ENCODE assay signal across 1 cellular context in genomic region chr11:95089620-95090542, GRCh38.
A peak's percentile ranks its signal among the peaks of the same experiment; 100 is the strongest.
TF ChIP-seq lines count a peak whose summit lies in the region.

TSS of gene ENDOD1 (plus strand) at chr11:95089846. CDS start at chr11:95089928, 82 bp downstream.

TF ChIP-seq in HepG2, 621 proteins besides CTCF, POLR2A, EP300 and RAD21 (continued from another document and continues in another):
- TF ChIP-seq TFE3 (CRISPR knock-in tag; IDR thresholded peaks at IDR 0.05), result no peak
- TF ChIP-seq SMC3 (IDR thresholded peaks at IDR 0.05; ENCODE audit: low read length), result no peak
- TF ChIP-seq FOXJ3 (CRISPR knock-in tag; IDR thresholded peaks at IDR 0.05; ENCODE audit: borderline replicate concordance), result no peak
- TF ChIP-seq TBX3 (IDR thresholded peaks at IDR 0.05; ENCODE audit: borderline replicate concordance), result no peak
- TF ChIP-seq NKX3-1 (CRISPR knock-in tag; IDR thresholded peaks at IDR 0.05), result no peak
- no peak for TF ChIP-seq ZNF577 (CRISPR knock-in tag; IDR thresholded peaks at IDR 0.05; ENCODE audit: borderline replicate concordance, low read depth)
- TF ChIP-seq FOXK1 (CRISPR knock-in tag; IDR thresholded peaks at IDR 0.05; ENCODE audit: borderline replicate concordance, low read depth), result no peak
- TF ChIP-seq ZFP36L2 (CRISPR knock-in tag; IDR thresholded peaks at IDR 0.05), result no peak
- TF ChIP-seq ZNF503 (CRISPR knock-in tag; IDR thresholded peaks at IDR 0.05), result no peak
- TF ChIP-seq ZNF326 (CRISPR knock-in tag; IDR thresholded peaks at IDR 0.05; ENCODE audit: borderline replicate concordance), result no peak
- peak; percentile 46; the same call in 1 of the 2 replicates for TF ChIP-seq ZNF574 (CRISPR knock-in tag; IDR thresholded peaks at IDR 0.05)
- no peak for TF ChIP-seq ZNF639 (CRISPR knock-in tag; conservative IDR thresholded peaks at IDR 0.05)
- TF ChIP-seq HNRNPLL (IDR thresholded peaks at IDR 0.05; ENCODE audit: low read depth, low read length, poor library complexity, severe bottlenecking), result peak; percentile 84
- no peak for TF ChIP-seq ZNF337 (CRISPR knock-in tag; IDR thresholded peaks at IDR 0.05; ENCODE audit: borderline replicate concordance, low read depth)
- TF ChIP-seq HBP1 (CRISPR knock-in tag; IDR thresholded peaks at IDR 0.05; ENCODE audit: low read depth), result no peak
- no peak for TF ChIP-seq ZNF607 (CRISPR knock-in tag; IDR thresholded peaks at IDR 0.05; ENCODE audit: borderline replicate concordance)
- 0 out of 2 replicates have a peak, but pooled peaks have one; percentile 36 for TF ChIP-seq ZNF83 (CRISPR knock-in tag; IDR thresholded peaks at IDR 0.05; ENCODE audit: borderline replicate concordance)
- peak; percentile 30 for TF ChIP-seq AGO2 (optimal IDR thresholded peaks at IDR 0.05; ENCODE audit: low read depth, low read length)
- TF ChIP-seq ZNF136 (CRISPR knock-in tag; IDR thresholded peaks at IDR 0.05; ENCODE audit: low read depth), result no peak
- TF ChIP-seq SNAPC5 (CRISPR knock-in tag; IDR thresholded peaks at IDR 0.05; ENCODE audit: borderline replicate concordance), result no peak
- no peak for TF ChIP-seq TCF7 (IDR thresholded peaks at IDR 0.05; ENCODE audit: low read depth)
- TF ChIP-seq PATZ1 (CRISPR knock-in tag; IDR thresholded peaks at IDR 0.05), result 0 out of 2 replicates have a peak, but pooled peaks have one; percentile 27
- TF ChIP-seq ZNF441 (CRISPR knock-in tag; IDR thresholded peaks at IDR 0.05; ENCODE audit: borderline replicate concordance), result no peak
- peak; percentile 57 for TF ChIP-seq IKZF4 (CRISPR knock-in tag; IDR thresholded peaks at IDR 0.05; ENCODE audit: borderline replicate concordance, low read depth, not compliant biosample characterization)
- no peak for TF ChIP-seq ZBTB7A (CRISPR knock-in tag; IDR thresholded peaks at IDR 0.05)
- no peak for TF ChIP-seq ZNF615 (CRISPR knock-in tag; IDR thresholded peaks at IDR 0.05; ENCODE audit: borderline replicate concordance)
- no peak for TF ChIP-seq NR2C2 (CRISPR knock-in tag; IDR thresholded peaks at IDR 0.05; ENCODE audit: borderline replicate concordance)
- TF ChIP-seq ZNF678 (CRISPR knock-in tag; IDR thresholded peaks at IDR 0.05), result no peak
- TF ChIP-seq HMGXB3 (CRISPR knock-in tag; IDR thresholded peaks at IDR 0.05; ENCODE audit: borderline replicate concordance), result no peak
- TF ChIP-seq SMYD3 (CRISPR knock-in tag; IDR thresholded peaks at IDR 0.05), result no peak
- TF ChIP-seq THYN1 (CRISPR knock-in tag; IDR thresholded peaks at IDR 0.05; ENCODE audit: borderline replicate concordance, low read depth), result no peak
- TF ChIP-seq ATF6 (CRISPR knock-in tag; conservative IDR thresholded peaks at IDR 0.05), result no peak
- peak; percentile 69 for TF ChIP-seq ARID4A (CRISPR knock-in tag; IDR thresholded peaks at IDR 0.05; ENCODE audit: borderline replicate concordance)
- TF ChIP-seq SMARCC2 (IDR thresholded peaks at IDR 0.05), result no peak
- no peak for TF ChIP-seq NPAS2 (CRISPR knock-in tag; IDR thresholded peaks at IDR 0.05; ENCODE audit: borderline replicate concordance)
